In the genomic region with DNA sequence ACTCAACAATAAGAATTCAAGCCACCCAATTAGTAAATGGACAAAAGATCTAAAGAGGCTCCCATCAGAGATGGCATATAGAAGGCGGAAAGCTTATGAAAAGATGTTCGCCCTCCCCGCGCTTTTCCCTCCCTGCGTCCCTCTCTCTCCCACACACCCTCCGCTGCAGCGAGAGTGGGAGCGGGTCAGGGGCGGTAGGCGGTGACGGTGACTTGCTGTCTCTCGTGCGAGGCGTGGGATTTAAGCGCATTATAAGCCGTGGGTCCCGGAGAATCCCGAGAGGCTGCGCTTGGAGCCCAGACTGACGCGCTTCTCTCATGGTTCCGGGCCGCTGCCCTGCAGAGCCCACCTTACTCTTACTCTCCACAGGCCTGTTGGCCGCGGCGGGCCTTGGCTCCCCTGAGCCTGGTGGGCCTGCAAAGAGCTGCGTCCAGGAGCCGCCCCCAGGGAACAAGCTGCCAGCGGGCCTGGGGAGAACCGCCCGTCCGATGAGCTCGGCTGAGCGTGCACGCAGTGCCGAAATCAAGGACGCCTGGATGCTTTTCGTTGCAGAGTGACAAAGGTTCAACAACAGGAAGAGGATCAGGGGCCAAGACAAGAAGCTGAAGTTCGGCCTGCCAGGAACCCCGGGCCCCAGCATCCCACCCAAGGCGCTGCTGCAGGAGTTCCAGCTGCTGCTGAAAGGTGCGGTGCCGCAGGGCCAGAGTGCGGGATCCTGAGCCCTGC, we compare ENCODE assay signal across 11 cellular contexts. TPM values are rescaled to one million over a fixed set of nuclear protein-coding genes. Genes with fewer than 3 reads are reported as not detected.
DNase-seq lines count a peak whose midpoint lies in the region; ATAC-seq and TF ChIP-seq lines count a peak whose summit lies in the region.
"Had no signal": no experiment of that assay in that cellular context is flagged by ENCODE, and none has a peak within 500 bp of the region (broad histone marks: within the 10 kb centered on the region; RNA-seq: fewer than 3 reads in every experiment).

No MANE protein-coding gene starts in this region.

- intact Hi-C loops in natural killer cell (cut with micrococcal nuclease) = no loop called here

- peak overlapping the region; percentile 64 for H3K4me3 ChIP-seq in Loucy (ENCODE audit: low read length, poor library complexity, severe bottlenecking)
- H3K4me3 ChIP-seq in endodermal cell (ENCODE audit: low read length) = no peak overlapping the region
- H3K4me3 ChIP-seq: K562 had no signal

- H3K79me2 ChIP-seq in Loucy (ENCODE audit: insufficient read depth, low read length) = no peaks in the 10 kb centered on the region

- peak overlapping the region; percentile 96 for H2AFZ ChIP-seq in Loucy (ENCODE audit: low read length)

- H3K9me3 Mint-ChIP-seq in natural killer cell = no peaks in the 10 kb centered on the region
- no peaks in the 10 kb centered on the region for H3K9me3 Mint-ChIP-seq in natural killer cell treated with Interleukin-12 subunit alpha and Interleukin-12 subunit beta and Interleukin-15 and Interleukin-18, amount 100 ng/mL, for 72 hours
- H3K9me3 Mint-ChIP-seq in endodermal cell = no peaks in the 10 kb centered on the region
- H3K9me3 Mint-ChIP-seq: T-helper 2 cell treated with Interferon-gamma antibody and Interleukin-4, amounts not matched to agents 5 μg/mL and 100 μg/mL, for 36 hours had no signal

- H3K27me3 Mint-ChIP-seq in natural killer cell (ENCODE audit: low read depth in 2 of 2) (peaks cover 31 to 33% of the 10 kb centered on the region in 2 donors), endodermal cell (ENCODE audit: insufficient read depth) (peaks cover 61% of the 10 kb centered on the region)
- peaks cover 11 to 41% of the 10 kb centered on the region in 2 donors for H3K27me3 Mint-ChIP-seq in natural killer cell treated with Interleukin-12 subunit alpha and Interleukin-12 subunit beta and Interleukin-15 and Interleukin-18, amount 100 ng/mL, for 72 hours

- H3K9me3 ChIP-seq in Loucy (ENCODE audit: insufficient read depth, low read depth, low read length) = no peaks in the 10 kb centered on the region
- no peaks in the 10 kb centered on the region for H3K9me3 ChIP-seq in endodermal cell (ENCODE audit: control insufficient read depth, low read length)

- H3K4me3 Mint-ChIP-seq in natural killer cell = peak overlapping the region; percentile 25
- no peak overlapping the region for H3K4me3 Mint-ChIP-seq in natural killer cell treated with Interleukin-12 subunit alpha and Interleukin-12 subunit beta and Interleukin-15 and Interleukin-18, amount 100 ng/mL, for 72 hours
- H3K4me3 Mint-ChIP-seq in endodermal cell = no peak overlapping the region
- H3K4me3 Mint-ChIP-seq: T-helper 2 cell treated with Interferon-gamma antibody and Interleukin-4, amounts not matched to agents 5 μg/mL and 100 μg/mL, for 36 hours had no signal

- H3K27ac Mint-ChIP-seq in natural killer cell (no peak overlapping the region), endodermal cell (no peak overlapping the region)
- H3K27ac Mint-ChIP-seq in natural killer cell treated with Interleukin-12 subunit alpha and Interleukin-12 subunit beta and Interleukin-15 and Interleukin-18, amount 100 ng/mL, for 72 hours = no peak overlapping the region
- H3K27ac Mint-ChIP-seq: T-helper 2 cell treated with Interferon-gamma antibody and Interleukin-4, amounts not matched to agents 5 μg/mL and 100 μg/mL, for 36 hours had no signal

- H3K27me3 ChIP-seq in Loucy (ENCODE audit: insufficient read depth, low read length, poor library complexity, severe bottlenecking) = peaks cover 18% of the 10 kb centered on the region
- peaks cover 90% of the 10 kb centered on the region for H3K27me3 ChIP-seq in endodermal cell (ENCODE audit: control insufficient read depth, insufficient read depth, low read length, poor library complexity, severe bottlenecking)

- H3F3A ChIP-seq in Loucy (ENCODE audit: low read depth) = no peaks in the 10 kb centered on the region

- H3K9ac ChIP-seq in Loucy (ENCODE audit: low read depth, low read length, poor library complexity, severe bottlenecking) (no peak overlapping the region), endodermal cell (ENCODE audit: extremely low read depth, low read length, poor library complexity, severe bottlenecking) (no peak overlapping the region)

- peak overlapping the region; percentile 77 for H3K4me2 ChIP-seq in Loucy (ENCODE audit: low read depth, low read length, poor library complexity, severe bottlenecking)

- H4K20me1 ChIP-seq in Loucy (ENCODE audit: insufficient read depth, low read length, poor library complexity, severe bottlenecking) = no peaks in the 10 kb centered on the region

- H3K27ac ChIP-seq in endodermal cell (ENCODE audit: low read depth, low read length) = no peak overlapping the region

- peaks cover 7 to 13% of the 10 kb centered on the region in 2 donors for H3K4me1 Mint-ChIP-seq in natural killer cell
- H3K4me1 Mint-ChIP-seq in natural killer cell treated with Interleukin-12 subunit alpha and Interleukin-12 subunit beta and Interleukin-15 and Interleukin-18, amount 100 ng/mL, for 72 hours (ENCODE audit: low read depth in 2 of 2) = peaks cover 6% of the 10 kb centered on the region in 2 donors
- peaks cover 6% of the 10 kb centered on the region for H3K4me1 Mint-ChIP-seq in endodermal cell

- H3K36me3 ChIP-seq in Loucy (ENCODE audit: insufficient read depth, low read length) (no peaks in the 10 kb centered on the region), endodermal cell (ENCODE audit: control insufficient read depth, insufficient read depth, low read length) (no peaks in the 10 kb centered on the region)

- H3K4me1 ChIP-seq in Loucy (ENCODE audit: insufficient read depth, low read length, poor library complexity, severe bottlenecking) = peaks cover 9% of the 10 kb centered on the region
- H3K4me1 ChIP-seq in endodermal cell (ENCODE audit: control insufficient read depth, insufficient read depth, low read length) = no peaks in the 10 kb centered on the region

- no peak for TF ChIP-seq CTCF in natural killer cell (IDR thresholded peaks at IDR 0.05)
- TF ChIP-seq CTCF in Loucy (conservative IDR thresholded peaks at IDR 0.05; ENCODE audit: low read length) = no peak
- TF ChIP-seq CTCF in endodermal cell (conservative IDR thresholded peaks at IDR 0.05) = no peak

- no peaks in the 10 kb centered on the region for H3K9me2 ChIP-seq in Loucy (replicated peaks; ENCODE audit: low read depth, low read length)

- H3K36me3 Mint-ChIP-seq in natural killer cell = no peaks in the 10 kb centered on the region
- no peaks in the 10 kb centered on the region for H3K36me3 Mint-ChIP-seq in natural killer cell treated with Interleukin-12 subunit alpha and Interleukin-12 subunit beta and Interleukin-15 and Interleukin-18, amount 100 ng/mL, for 72 hours
- no peaks in the 10 kb centered on the region for H3K36me3 Mint-ChIP-seq in endodermal cell (ENCODE audit: low read depth)

- ATAC-seq in natural killer cell = no peak
- ATAC-seq in natural killer cell treated with Interleukin-12 subunit alpha and Interleukin-12 subunit beta and Interleukin-15 and Interleukin-18, amount 100 ng/mL, for 72 hours = no peak
- ATAC-seq in GM18858 (IDR thresholded peaks at IDR 0.05; ENCODE audit: unreplicated experiment) = no peak
- ATAC-seq: K562 had no signal

- DNase-seq in natural killer cell = no peak
- DNase-seq in natural killer cell treated with Interleukin-12 subunit alpha and Interleukin-12 subunit beta and Interleukin-15 and Interleukin-18, amount 100 ng/mL, for 72 hours (ENCODE audit: low spot score) = no peak
- DNase-seq in endodermal cell = peak; percentile 49
- DNase-seq in stimulated activated naive CD4-positive, alpha-beta T cell treated with Interleukin-2 at 50 U/mL for 16 hours (lab: John Stamatoyannopoulos, UW) = no peak
- no peak for DNase-seq in Kasumi-1 (lab: John Stamatoyannopoulos, UW)
- DNase-seq: GOT3, NCI-H1930 had no signal

- 20 to 24% methylated on average over 27 to 43 of the region's 44 CpGs for WGBS in endodermal cell (ENCODE audit: insufficient coverage in 1 of 2, insufficient read length in 1 of 2), 2 experiments

RNA-seq across cellular contexts. Expression of gene BICD2, which starts 42.6 kb away (rescaled TPM):
- 10 to 100 TPM; 27.0 to 39.7 (median 39.7) TPM for total RNA-seq in natural killer cell
- 10 to 100 TPM; 31.8 to 37.9 TPM for total RNA-seq in natural killer cell treated with Interleukin-12 subunit alpha and Interleukin-12 subunit beta and Interleukin-15 and Interleukin-18, amount 100 ng/mL, for 72 hours
- total RNA-seq in endodermal cell = 10 to 100 TPM; 20.7 to 20.9 TPM
- polyA plus RNA-seq in endodermal cell (2013, experiment 1 of 2) = 25.4 TPM
- polyA plus RNA-seq in endodermal cell (2013, experiment 2 of 2) = 24.1 TPM
